8 cellular contexts compared by ENCODE assay signal in the genomic region with DNA sequence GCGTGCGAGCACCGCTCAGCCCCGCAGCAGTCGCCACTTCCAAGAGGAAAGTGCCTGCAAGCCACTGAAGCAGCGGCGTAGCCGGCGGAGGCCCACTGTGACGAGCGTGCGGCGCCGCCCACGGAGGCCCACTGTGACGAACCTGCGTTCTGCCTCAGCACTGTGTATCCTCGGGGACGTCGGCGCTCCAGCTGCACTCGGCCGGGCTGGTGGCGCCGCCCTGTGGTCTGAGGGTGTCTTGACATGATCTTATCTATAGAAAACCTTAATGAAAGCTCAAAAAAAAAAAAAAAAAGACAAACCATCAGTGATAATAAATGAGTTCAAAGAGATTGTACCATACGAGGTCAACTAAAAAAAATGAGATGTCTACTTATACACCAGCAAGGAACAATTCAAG. TPM values are rescaled to one million over a fixed set of nuclear protein-coding genes. Genes with fewer than 3 reads are reported as not detected.
DNase-seq lines count a peak whose midpoint lies in the region; ATAC-seq lines count a peak whose summit lies in the region.
"Not testable (repeated sequence)": the region's sequence is repeated elsewhere in the genome, so short reads cannot be mapped to it uniquely, and the experiment has no call there.

RGPD8 (minus strand) TSS at position 166 of the 400 bp plus-strand sequence. CDS start 192 bp downstream, outside the sequence.

- H2BK12ac ChIP-seq in neuronal stem cell (ENCODE audit: low read length), result not testable (repeated sequence)

- not testable (repeated sequence) for H3K9ac ChIP-seq in neuronal stem cell (ENCODE audit: low read depth, low read length, poor library complexity)

- not testable (repeated sequence) for H3K23ac ChIP-seq in neuronal stem cell (ENCODE audit: low read depth, low read length, poor library complexity)

- H2AFZ ChIP-seq in neuronal stem cell (ENCODE audit: low read length), result peak within 1 kb of the TSS; percentile 40

- H3K9me3 ChIP-seq in neuronal stem cell (replicated peaks in 1 of 2; ENCODE audit: control insufficient read depth in 2 of 2, insufficient read depth in 1 of 2, low read depth in 1 of 2, low read length in 2 of 2), result not testable (repeated sequence)

- H2BK15ac ChIP-seq in neuronal stem cell (ENCODE audit: low read length), result not testable (repeated sequence)

- not testable (repeated sequence) for H3K36me3 ChIP-seq in neuronal stem cell (replicated peaks in 1 of 2; ENCODE audit: control insufficient read depth in 2 of 2, insufficient read depth in 2 of 2, low read length in 2 of 2)

- peak within 1 kb of the TSS; percentile 71 for H3K27ac Mint-ChIP-seq in T-helper 2 cell treated with Interferon-gamma antibody and Interleukin-4, amounts not matched to agents 5 μg/mL and 100 μg/mL, for 36 hours

- not testable (repeated sequence) for H4K91ac ChIP-seq in neuronal stem cell (ENCODE audit: low read depth, low read length, poor library complexity)

- WGBS in neuronal stem cell (ENCODE audit: extremely low coverage in 2 of 2, insufficient read length in 2 of 2, insufficient replicate concordance in 1 of 2), 2 donors, result no CpG with 5 or more reads among the region's 26 CpGs

- peak within 1 kb of the TSS; percentile 40 for H3K27ac ChIP-seq in angular gyrus (ENCODE audit: low read depth, low read length)
- not testable (repeated sequence) for H3K27ac ChIP-seq in neuronal stem cell (replicated peaks; ENCODE audit: low read length)

- not testable (repeated sequence) for H3K18ac ChIP-seq in neuronal stem cell (ENCODE audit: low read length)

- intact Hi-C loops in head of caudate nucleus (cut with DNase I), result not testable (repeated sequence)

- H3K79me1 ChIP-seq in neuronal stem cell (ENCODE audit: low read depth, low read length), result not testable (repeated sequence)

- not testable (repeated sequence) for H3K4me1 Mint-ChIP-seq in T-helper 2 cell treated with Interferon-gamma antibody and Interleukin-4, amounts not matched to agents 5 μg/mL and 100 μg/mL, for 36 hours (ENCODE audit: low read depth)

- peak within 1 kb of the TSS in 1 of 2 donors; percentile 68 for H3K4me3 ChIP-seq in neuronal stem cell (ENCODE audit: low read length in 2 of 2)

- peak within 1 kb of the TSS; percentile 85 for H3K4me3 Mint-ChIP-seq in T-helper 2 cell treated with Interferon-gamma antibody and Interleukin-4, amounts not matched to agents 5 μg/mL and 100 μg/mL, for 36 hours

- ATAC-seq in GM21367 (IDR thresholded peaks at IDR 0.05; ENCODE audit: unreplicated experiment), result peak; percentile 94
- ATAC-seq in HG03457 (IDR thresholded peaks at IDR 0.05; ENCODE audit: unreplicated experiment), result peak; percentile 97

- H2BK5ac ChIP-seq in neuronal stem cell (ENCODE audit: low read length), result not testable (repeated sequence)

- not testable (repeated sequence) for H2AK5ac ChIP-seq in neuronal stem cell (ENCODE audit: low read depth, low read length)

- not testable (repeated sequence) for H3K36me3 Mint-ChIP-seq in T-helper 2 cell treated with Interferon-gamma antibody and Interleukin-4, amounts not matched to agents 5 μg/mL and 100 μg/mL, for 36 hours (ENCODE audit: low read depth)

- not testable (repeated sequence) for H3K14ac ChIP-seq in neuronal stem cell (ENCODE audit: low read length)

- H2BK120ac ChIP-seq in neuronal stem cell (ENCODE audit: low read depth, low read length), result not testable (repeated sequence)

- H3K9me3 Mint-ChIP-seq in T-helper 2 cell treated with Interferon-gamma antibody and Interleukin-4, amounts not matched to agents 5 μg/mL and 100 μg/mL, for 36 hours, result not testable (repeated sequence)

- DNase-seq in CMK (ENCODE audit: low read depth) (peak; percentile 52), head of caudate nucleus (peak; percentile 76 to 95 (median 90)), neuronal stem cell (ENCODE audit: low spot score) (peak; percentile 74)
- peak; percentile 90 for DNase-seq in T-helper 2 cell treated with Interferon-gamma antibody and Interleukin-4, amounts not matched to agents 5 μg/mL and 100 μg/mL, for 36 hours (ENCODE audit: low spot score)
- peak; percentile 86 for DNase-seq in stimulated activated CD8-positive, alpha-beta memory T cell treated with anti-CD3 and anti-CD28 coated beads, Interleukin-4, amount 100 ng/mL, for 48 hours

- not testable (repeated sequence) for H3K27me3 ChIP-seq in neuronal stem cell (ENCODE audit: control insufficient read depth in 3 of 3, insufficient read depth in 3 of 3, low read depth in 1 of 3, low read length in 3 of 3)

- H3K4me1 ChIP-seq in neuronal stem cell (ENCODE audit: control insufficient read depth in 2 of 2, insufficient read depth in 1 of 2, low read depth in 1 of 2, low read length in 2 of 2), result not testable (repeated sequence)

- not testable (repeated sequence) for H4K8ac ChIP-seq in neuronal stem cell (ENCODE audit: low read depth, low read length)

- not testable (repeated sequence) for H3K4ac ChIP-seq in neuronal stem cell (ENCODE audit: low read length)

- not testable (repeated sequence) for H3K27me3 Mint-ChIP-seq in T-helper 2 cell treated with Interferon-gamma antibody and Interleukin-4, amounts not matched to agents 5 μg/mL and 100 μg/mL, for 36 hours (ENCODE audit: low read depth)

- H3K4me2 ChIP-seq in neuronal stem cell (ENCODE audit: insufficient read depth, low read length, poor library complexity, severe bottlenecking), result peak within 1 kb of the TSS; percentile 40

RNA-seq across cellular contexts. Expression of gene RGPD8, which starts in this region (rescaled TPM):
- polyA plus RNA-seq in neuronal stem cell (2013, experiment 1 of 2), result 3.2 TPM
- polyA plus RNA-seq in neuronal stem cell (2013, experiment 2 of 2), result 3.4 TPM
